15 cellular contexts compared by ENCODE assay signal in the genomic region with DNA sequence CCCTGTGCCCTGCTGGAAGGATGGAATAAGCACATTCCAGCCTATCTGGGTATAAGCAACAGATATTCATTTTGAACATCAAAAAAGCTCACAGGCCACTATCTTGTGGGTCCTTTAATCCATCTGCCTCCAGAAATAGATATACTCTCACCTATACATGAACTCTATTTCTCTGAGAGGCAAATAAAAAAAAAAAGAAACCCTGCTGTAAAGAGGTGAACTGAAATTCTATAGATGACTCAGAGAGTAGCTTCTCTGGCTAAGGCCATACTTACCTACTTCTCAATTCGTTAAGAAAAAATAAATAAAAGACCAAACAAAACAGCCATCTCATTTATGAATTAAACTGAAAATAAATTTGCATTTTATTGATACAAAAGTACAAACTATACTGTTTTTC.
DNase-seq lines count a peak whose midpoint lies in the region; ATAC-seq and TF ChIP-seq lines count a peak whose summit lies in the region.
"Had no signal": no experiment of that assay in that cellular context is flagged by ENCODE, and none has a peak within 500 bp of the region (broad histone marks: within the 10 kb centered on the region; RNA-seq: fewer than 3 reads in every experiment).

No MANE protein-coding gene starts in this region.

- no peaks in the 10 kb centered on the region for H3K27me3 ChIP-seq in suprapubic skin
- H3K27me3 ChIP-seq: right lobe of liver, stomach had no signal

- TF ChIP-seq POLR2A in GM18505 (IDR thresholded peaks at IDR 0.05; ENCODE audit: borderline replicate concordance, extremely low read depth, insufficient read depth, insufficient read length) (no peak), suprapubic skin (IDR thresholded peaks at IDR 0.05) (no peak)

- H3K4me3 ChIP-seq in suprapubic skin: no peak overlapping the region
- H3K4me3 ChIP-seq: right lobe of liver, stomach had no signal

- no peaks in the 10 kb centered on the region for H3K36me3 ChIP-seq in suprapubic skin
- H3K36me3 ChIP-seq: right lobe of liver had no signal

- TF ChIP-seq CTCF in suprapubic skin (IDR thresholded peaks at IDR 0.05): no peak

- H3K9me3 ChIP-seq in suprapubic skin: no peaks in the 10 kb centered on the region
- H3K9me3 ChIP-seq: right lobe of liver had no signal

- H3K27ac ChIP-seq in suprapubic skin: no peak overlapping the region
- H3K27ac ChIP-seq: right lobe of liver, stomach had no signal

- H3K4me1 ChIP-seq in suprapubic skin: no peaks in the 10 kb centered on the region
- H3K4me1 ChIP-seq: right lobe of liver, stomach had no signal

- no peak for TF ChIP-seq EP300 in suprapubic skin (IDR thresholded peaks at IDR 0.05)

- no peak for DNase-seq in NCI-H226
- DNase-seq in NCI-H1417 treated with DMSO at 0.1 percent for 48 hours (lab: John Stamatoyannopoulos, UW): no peak
- DNase-seq in suprapubic skin (ENCODE audit: low spot score in 2 of 2): no peak
- no peak for DNase-seq in NCI-H1105 (lab: John Stamatoyannopoulos, UW)
- DNase-seq: DMS79, KBM-7, left ventricle myocardium superior, NCI-H1436 treated with DMSO at 0.1 percent for 48 hours, NCI-H82, right lobe of liver, stomach had no signal

- WGBS in suprapubic skin: 68% methylated on average over 1 of the region's 1 CpG

- peak; percentile 97 for ATAC-seq in GM18505 (IDR thresholded peaks at IDR 0.05; ENCODE audit: unreplicated experiment)
- ATAC-seq in GM19452 (IDR thresholded peaks at IDR 0.05; ENCODE audit: unreplicated experiment): peak; percentile 93
- peak; percentile 81 for ATAC-seq in HG02678 (IDR thresholded peaks at IDR 0.05; ENCODE audit: unreplicated experiment)
- ATAC-seq in HG03439 (IDR thresholded peaks at IDR 0.05; ENCODE audit: unreplicated experiment): peak; percentile 89
- ATAC-seq: left ventricle myocardium superior, right lobe of liver had no signal
